In the genomic region with DNA sequence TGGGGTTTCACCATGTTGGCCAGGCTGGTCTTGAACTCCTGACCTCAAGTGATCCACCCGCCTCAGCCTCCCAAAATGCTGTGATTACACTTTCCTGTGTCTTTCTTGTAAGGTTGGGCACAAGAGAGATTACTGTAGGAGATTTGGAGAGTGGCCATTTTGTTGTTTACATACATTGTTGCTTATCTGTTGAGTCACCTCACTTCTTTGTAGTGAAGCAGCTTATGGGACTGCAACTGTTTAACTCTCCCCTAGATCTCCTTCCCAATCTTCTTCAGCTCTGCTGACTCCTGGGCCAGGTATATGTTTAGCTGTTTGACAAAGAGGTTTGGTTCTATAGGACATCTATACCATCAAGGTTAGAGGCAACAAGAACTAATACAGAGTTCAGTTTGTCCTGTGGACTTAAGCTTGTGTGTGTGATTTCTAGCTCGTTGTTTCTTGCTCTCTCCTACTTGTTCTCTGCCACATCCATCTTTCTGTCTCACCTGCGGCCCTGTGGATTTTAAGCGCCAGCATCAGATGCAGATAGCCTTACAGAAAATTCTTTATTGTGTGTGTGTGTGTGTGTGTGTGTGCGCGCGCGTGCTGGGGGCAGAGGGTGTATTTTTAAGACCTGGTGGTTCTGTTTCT, we compare ENCODE assay signal across 10 cellular contexts.
DNase-seq lines count a peak whose midpoint lies in the region; ATAC-seq, FAIRE-seq and TF ChIP-seq lines count a peak whose summit lies in the region.
"Had no signal": no experiment of that assay in that cellular context is flagged by ENCODE, and none has a peak within 500 bp of the region (broad histone marks: within the 10 kb centered on the region; RNA-seq: fewer than 3 reads in every experiment).

No MANE protein-coding gene starts in this region.

- no TSS peak for BruUV-seq in Calu3 (replicated peaks; lab: Mats Ljungman, UMichigan)

- TF ChIP-seq CTCF in Calu3 (IDR thresholded peaks at IDR 0.05; ENCODE audit: unreplicated experiment) (no peak), KMS-11 (conservative IDR thresholded peaks at IDR 0.05; ENCODE audit: low read depth, low read length) (no peak)

- H3K9ac ChIP-seq in KMS-11 (no peak overlapping the region), adipocyte (ENCODE audit: low read length) (no peak overlapping the region), mesenchymal stem cell (ENCODE audit: low read length) (no peak overlapping the region)

- H3K27me3 ChIP-seq in KMS-11 (ENCODE audit: insufficient read depth, low read depth) (no peaks in the 10 kb centered on the region), adipocyte (replicated peaks; ENCODE audit: control insufficient read depth, insufficient read depth, low read length) (no peaks in the 10 kb centered on the region), mesenchymal stem cell (ENCODE audit: control insufficient read depth in 1 of 2, insufficient read depth in 1 of 2, low read length in 2 of 2) (no peaks in the 10 kb centered on the region)
- H3K27me3 ChIP-seq: spleen had no signal

- intact Hi-C loops in Calu3 (cut with micrococcal nuclease; ENCODE audit: unreplicated experiment): no loop called here

- CTCF ChIA-PET in Calu3 (lab: Charles Lee): interaction anchor here (0.6 to 1.3 kb wide), 6 partner anchors 12 to 492 kb away, joined by 3 to 10 read pairs (median 4); no protein-coding TSS in a partner anchor

- H3K4me1 ChIP-seq in KMS-11 (ENCODE audit: low read depth, poor library complexity, severe bottlenecking): peaks cover 53% of the 10 kb centered on the region
- no peaks in the 10 kb centered on the region for H3K4me1 ChIP-seq in adipocyte (ENCODE audit: control insufficient read depth, insufficient read depth, low read length)
- H3K4me1 ChIP-seq in mesenchymal stem cell (ENCODE audit: control insufficient read depth, insufficient read depth, low read depth, low read length): peaks cover 3% of the 10 kb centered on the region

- H3K9me3 Mint-ChIP-seq in Calu3 (ENCODE audit: low read depth, unreplicated experiment): no peaks in the 10 kb centered on the region

- DNase-seq in Calu3 (no peak), adipocyte (ENCODE audit: low read depth) (peak; percentile 67), mesenchymal stem cell (peak; percentile 75), NCI-H1436 (lab: John Stamatoyannopoulos, UW) (no peak), frontal cortex (ENCODE audit: low spot score in 2 of 2) (no peak)
- DNase-seq: NCI-H524, spleen had no signal

- no peak overlapping the region for H3K18ac ChIP-seq in mesenchymal stem cell (ENCODE audit: low read depth in 1 of 2, low read length in 2 of 2)

- H2AFZ ChIP-seq in KMS-11 (ENCODE audit: low read depth) (no peak overlapping the region), mesenchymal stem cell (ENCODE audit: low read depth, low read length) (no peak overlapping the region)

- H4K91ac ChIP-seq in mesenchymal stem cell (ENCODE audit: low read length): no peak overlapping the region

- H3K27me3 Mint-ChIP-seq in Calu3 (ENCODE audit: unreplicated experiment): no peaks in the 10 kb centered on the region

- H3K9me3 ChIP-seq in adipocyte (ENCODE audit: control insufficient read depth, low read length): no peaks in the 10 kb centered on the region
- no peaks in the 10 kb centered on the region for H3K9me3 ChIP-seq in mesenchymal stem cell (ENCODE audit: control insufficient read depth, low read length)
- H3K9me3 ChIP-seq: spleen had no signal

- no peak overlapping the region for H3K23ac ChIP-seq in mesenchymal stem cell (ENCODE audit: low read length in 2 of 2)

- H3K36me3 ChIP-seq in KMS-11 (ENCODE audit: insufficient read depth) (no peaks in the 10 kb centered on the region), adipocyte (ENCODE audit: control insufficient read depth, insufficient read depth, low read length, severe bottlenecking) (no peaks in the 10 kb centered on the region), mesenchymal stem cell (ENCODE audit: control insufficient read depth in 1 of 2, insufficient read depth in 2 of 2, low read depth in 1 of 2, low read length in 2 of 2) (no peaks in the 10 kb centered on the region)

- peak overlapping the region; percentile 51 for H3K27ac ChIP-seq in KMS-11
- no peak overlapping the region for H3K27ac ChIP-seq in mesenchymal stem cell (ENCODE audit: low read length, poor library complexity, severe bottlenecking)

- H3K4ac ChIP-seq in mesenchymal stem cell (ENCODE audit: low read depth in 1 of 2, low read length in 2 of 2): no peak overlapping the region

- H4K8ac ChIP-seq in mesenchymal stem cell (ENCODE audit: low read length): no peak overlapping the region

- H3K4me3 Mint-ChIP-seq in Calu3 (ENCODE audit: low read depth, unreplicated experiment): no peak overlapping the region

- no peak overlapping the region for H2BK15ac ChIP-seq in mesenchymal stem cell (ENCODE audit: low read depth, poor library complexity, severe bottlenecking)

- no peak overlapping the region for H2BK120ac ChIP-seq in mesenchymal stem cell (ENCODE audit: low read depth, low read length)

- no peak overlapping the region for H2AK5ac ChIP-seq in mesenchymal stem cell (ENCODE audit: low read length, severe bottlenecking)

- peak overlapping the region; percentile 22 for H3K27ac Mint-ChIP-seq in Calu3 (ENCODE audit: unreplicated experiment)

- no peak overlapping the region for H2BK12ac ChIP-seq in mesenchymal stem cell (ENCODE audit: low read length in 2 of 2)

- H3K4me1 Mint-ChIP-seq in Calu3 (ENCODE audit: low read depth, unreplicated experiment): peaks cover 20% of the 10 kb centered on the region

- ATAC-seq in HG02870 (IDR thresholded peaks at IDR 0.05; ENCODE audit: unreplicated experiment): no peak
- ATAC-seq in HG03457 (IDR thresholded peaks at IDR 0.05; ENCODE audit: unreplicated experiment): no peak

- H3K79me1 ChIP-seq in mesenchymal stem cell (replicated peaks; ENCODE audit: low read length, poor library complexity, severe bottlenecking): peaks cover 4% of the 10 kb centered on the region

- no peak overlapping the region for H3K4me3 ChIP-seq in KMS-11 (IDR thresholded peaks at IDR 0.05; ENCODE audit: insufficient read depth, low read depth, low read length)
- no peak overlapping the region for H3K4me3 ChIP-seq in adipocyte (ENCODE audit: low read length)
- no peak overlapping the region for H3K4me3 ChIP-seq in mesenchymal stem cell (ENCODE audit: insufficient read depth in 1 of 2, low read depth in 1 of 2, low read length in 2 of 2)

- peaks cover 10% of the 10 kb centered on the region; the same call in 1 of the 2 replicates for H4K20me1 ChIP-seq in KMS-11 (ENCODE audit: insufficient read depth)

- H3K4me2 ChIP-seq in KMS-11 (no peak overlapping the region; the same call in 1 of the 2 replicates), mesenchymal stem cell (ENCODE audit: low read length, poor library complexity, severe bottlenecking) (no peak overlapping the region)

- H3K79me2 ChIP-seq in KMS-11 (ENCODE audit: insufficient read depth, low read depth): peaks cover 94% of the 10 kb centered on the region

- no peak overlapping the region for H3K14ac ChIP-seq in mesenchymal stem cell (ENCODE audit: low read length in 2 of 2)

- H2BK5ac ChIP-seq in mesenchymal stem cell (ENCODE audit: low read depth, low read length, poor library complexity, severe bottlenecking): no peak overlapping the region

- H3K36me3 Mint-ChIP-seq in Calu3 (ENCODE audit: insufficient read depth, unreplicated experiment): no peaks in the 10 kb centered on the region

- 93% methylated on average over 4 of the region's 8 CpGs for WGBS in mesenchymal stem cell

- FAIRE-seq in frontal cortex (lab: Jason Lieb, UNC): no peak

Comparison
In these comparisons a context has a peak if more than half of its experiments do, and no peak if none do; other contexts are left out.
1. DNase-seq: peak in adipocyte (single experiment) and mesenchymal stem cell (single experiment); none in Calu3 (single experiment), NCI-H1436 (single experiment) and frontal cortex (0 of 2).